In genomic region chr10:42934842-42935241, GRCh38 we compare ENCODE assay signal across 20 cellular contexts.
DNase-seq lines count a peak whose midpoint lies in the region; ATAC-seq, FAIRE-seq and TF ChIP-seq lines count a peak whose summit lies in the region.
"Had no signal": no experiment of that assay in that cellular context is flagged by ENCODE, and none has a peak within 500 bp of the region (broad histone marks: within the 10 kb centered on the region; RNA-seq: fewer than 3 reads in every experiment).

No MANE protein-coding gene starts in this region.

- in situ Hi-C loops in K562 (cut with MboI): no loop called here

- 0% methylated on average over 3 of the region's 3 CpGs for WGBS in K562 (ENCODE audit: insufficient coverage, low coverage, missing lambda C conversion rate)
- 86% methylated on average over 3 of the region's 3 CpGs; no CpG with 5 or more reads in 1 of the 2 donors for WGBS in gastroesophageal sphincter (ENCODE audit: low coverage in 1 of 2), 2 donors

- no peaks in the 10 kb centered on the region for H3K9me3 ChIP-seq in K562 (replicated peaks; ENCODE audit: control insufficient read depth, insufficient read depth, low read depth, low read length)
- no peaks in the 10 kb centered on the region for H3K9me3 ChIP-seq in gastroesophageal sphincter
- H3K9me3 ChIP-seq: BE2C had no signal

- H3K27me3 ChIP-seq in GM23338 (ENCODE audit: insufficient read depth): peaks cover 27% of the 10 kb centered on the region
- peaks cover 0 to 51% of the 10 kb centered on the region in 2 experiments; a peak in 2 of 5 replicates for H3K27me3 ChIP-seq in K562 (ENCODE audit: control insufficient read depth in 2 of 2, insufficient read depth in 2 of 2, low read length in 2 of 2)
- H3K27me3 ChIP-seq in gastroesophageal sphincter: peaks cover 88% of the 10 kb centered on the region
- H3K27me3 ChIP-seq in H7 (ENCODE audit: control insufficient read depth, insufficient read depth, low read length): peaks cover 27% of the 10 kb centered on the region
- H3K27me3 ChIP-seq: BE2C had no signal

- H3K4me2 ChIP-seq in GM23338: no peak overlapping the region
- H3K4me2 ChIP-seq in K562 (ENCODE audit: insufficient read depth, low read length): no peak overlapping the region

- H3K4me1 Mint-ChIP-seq in activated naive CD8-positive, alpha-beta T cell (ENCODE audit: low read depth): peaks cover 14% of the 10 kb centered on the region
- H3K4me1 Mint-ChIP-seq in activated naive CD8-positive, alpha-beta T cell treated with anti-CD3 and anti-CD28 coated beads for 36 hours: peaks cover 10% of the 10 kb centered on the region
- H3K4me1 Mint-ChIP-seq in GM23338: peaks cover 11% of the 10 kb centered on the region
- H3K4me1 Mint-ChIP-seq in naive thymus-derived CD8-positive, alpha-beta T cell: peaks cover 10 to 26% (median 18%) of the 10 kb centered on the region in 4 donors

- H3K4me3 ChIP-seq in GM23338 (no peak overlapping the region), K562 (no peak overlapping the region), gastroesophageal sphincter (no peak overlapping the region), H7 (ENCODE audit: insufficient read depth, low read depth, low read length) (no peak overlapping the region)
- H3K4me3 ChIP-seq: SK-N-MC had no signal

- no peak overlapping the region for H3K27ac ChIP-seq in GM23338 (ENCODE audit: low read depth)
- no peak overlapping the region for H3K27ac ChIP-seq in K562 (ENCODE audit: extremely low read depth, low read depth, low read length)
- no peak overlapping the region for H3K27ac ChIP-seq in gastroesophageal sphincter
- H3K27ac ChIP-seq: SK-N-MC had no signal

- H4K20me1 ChIP-seq in GM23338 (replicated peaks; ENCODE audit: insufficient read depth) (no peaks in the 10 kb centered on the region), K562 (replicated peaks; ENCODE audit: control insufficient read depth, insufficient read depth, low read length) (no peaks in the 10 kb centered on the region; the same call in 1 of the 2 replicates)

- BruUV-seq in K562 (replicated peaks; lab: Mats Ljungman, UMichigan): no TSS peak

- H3K9me3 Mint-ChIP-seq in activated naive CD8-positive, alpha-beta T cell (ENCODE audit: low read depth): no peaks in the 10 kb centered on the region
- H3K9me3 Mint-ChIP-seq in activated naive CD8-positive, alpha-beta T cell treated with anti-CD3 and anti-CD28 coated beads for 36 hours: no peaks in the 10 kb centered on the region
- no peaks in the 10 kb centered on the region; the same call in 1 of the 3 replicates for H3K9me3 Mint-ChIP-seq in GM23338
- no peaks in the 10 kb centered on the region for H3K9me3 Mint-ChIP-seq in naive thymus-derived CD8-positive, alpha-beta T cell

- H3K4me1 ChIP-seq in GM23338 (ENCODE audit: insufficient read depth) (no peaks in the 10 kb centered on the region; the same call in 1 of the 2 replicates), K562 (replicated peaks in 1 of 2; ENCODE audit: control insufficient read depth in 2 of 2, insufficient read depth in 2 of 2, low read length in 2 of 2) (peaks cover 0 to 14% of the 10 kb centered on the region in 2 experiments; a peak in 1 of 5 replicates), gastroesophageal sphincter (peaks cover 0 to 20% (median 9%) of the 10 kb centered on the region in 3 donors)

- peak overlapping the region; percentile 69 for H3K4me3 Mint-ChIP-seq in activated naive CD8-positive, alpha-beta T cell
- no peak overlapping the region for H3K4me3 Mint-ChIP-seq in activated naive CD8-positive, alpha-beta T cell treated with anti-CD3 and anti-CD28 coated beads for 36 hours
- H3K4me3 Mint-ChIP-seq in GM23338: peak overlapping the region; percentile 27; the same call in 1 of the 3 replicates
- H3K4me3 Mint-ChIP-seq in naive thymus-derived CD8-positive, alpha-beta T cell: peak overlapping the region in 9 of 10 donors; percentile 48 to 93 (median 92)

- ATAC-seq in GM23338: no peak
- no peak for ATAC-seq in K562
- ATAC-seq in naive thymus-derived CD8-positive, alpha-beta T cell: no peak
- no peak for ATAC-seq in gastroesophageal sphincter
- ATAC-seq: HCT116 had no signal

- H3K9ac ChIP-seq in K562 (ENCODE audit: insufficient read depth in 1 of 2, low read depth in 2 of 2, low read length in 2 of 2): no peak overlapping the region

- no peak overlapping the region for H3K27ac Mint-ChIP-seq in activated naive CD8-positive, alpha-beta T cell
- no peak overlapping the region for H3K27ac Mint-ChIP-seq in activated naive CD8-positive, alpha-beta T cell treated with anti-CD3 and anti-CD28 coated beads for 36 hours
- H3K27ac Mint-ChIP-seq in GM23338: no peak overlapping the region
- H3K27ac Mint-ChIP-seq in naive thymus-derived CD8-positive, alpha-beta T cell: peak overlapping the region in 9 of 10 donors; percentile 25 to 95 (median 88)

- H3F3A ChIP-seq in GM23338 (replicated peaks; ENCODE audit: low read depth): no peaks in the 10 kb centered on the region

- no peaks in the 10 kb centered on the region for H3K9me2 ChIP-seq in GM23338 (ENCODE audit: insufficient read depth)

- no peaks in the 10 kb centered on the region for H3K9me1 ChIP-seq in K562 (ENCODE audit: control insufficient read depth, insufficient read depth, low read length)

- CTCF ChIA-PET in K562 (lab: Yijun Ruan, JAX; ENCODE audit: low intra/inter-chr PET ratio): no interaction called here

- no peak for TF ChIP-seq CTCF in GM23338 (conservative IDR thresholded peaks at IDR 0.05; ENCODE audit: low read depth in 2 of 2)
- no peak for TF ChIP-seq CTCF in K562 (IDR thresholded peaks at IDR 0.05 in 2 of 3, conservative IDR thresholded peaks at IDR 0.05 in 1 of 3; ENCODE audit: insufficient read depth in 2 of 3, low read depth in 1 of 3, low read length in 3 of 3)
- TF ChIP-seq CTCF in gastroesophageal sphincter (IDR thresholded peaks at IDR 0.05): no peak

- H3K79me2 ChIP-seq in GM23338 (replicated peaks; ENCODE audit: insufficient read depth) (no peaks in the 10 kb centered on the region), K562 (ENCODE audit: control insufficient read depth, insufficient read depth, low read length) (no peaks in the 10 kb centered on the region)

- TF ChIP-seq POLR2A in K562 (conservative IDR thresholded peaks at IDR 0.05) (no peak), gastroesophageal sphincter (IDR thresholded peaks at IDR 0.05) (no peak)

- no peak for TF ChIP-seq RAD21 in K562 (CRISPR knock-in tag; conservative IDR thresholded peaks at IDR 0.05 in 1 of 2, IDR thresholded peaks at IDR 0.05 in 1 of 2)

- H3K27me3 Mint-ChIP-seq in activated naive CD8-positive, alpha-beta T cell: no peaks in the 10 kb centered on the region
- H3K27me3 Mint-ChIP-seq in activated naive CD8-positive, alpha-beta T cell treated with anti-CD3 and anti-CD28 coated beads for 36 hours: peaks cover 10% of the 10 kb centered on the region
- H3K27me3 Mint-ChIP-seq in GM23338 (ENCODE audit: insufficient read depth, low read depth, poor library complexity): peaks cover 41% of the 10 kb centered on the region
- H3K27me3 Mint-ChIP-seq in naive thymus-derived CD8-positive, alpha-beta T cell: peaks cover 2 to 32% (median 8%) of the 10 kb centered on the region in 5 donors

- DNase-seq in activated naive CD8-positive, alpha-beta T cell treated with anti-CD3 and anti-CD28 coated beads for 36 hours: no peak
- no peak for DNase-seq in GM23338 (ENCODE audit: low spot score)
- no peak for DNase-seq in K562 (ENCODE audit: extremely low read depth in 1 of 4, low spot score in 3 of 4)
- DNase-seq in naive thymus-derived CD8-positive, alpha-beta T cell: no peak
- DNase-seq in NCI-H1694 (lab: John Stamatoyannopoulos, UW): no peak
- no peak for DNase-seq in H7
- DNase-seq: BE2C, DND-41, MV-4-11, NCI-H187, NCI-H2107, NCI-H226, NCI-H524, NCI-H82, OCI-M1 had no signal

- FAIRE-seq in K562 (lab: Jason Lieb, UNC): no peak
- FAIRE-seq: A204.1 had no signal

- H2AFZ ChIP-seq in GM23338 (no peak overlapping the region), K562 (ENCODE audit: low read depth, low read length) (no peak overlapping the region)

- H3K36me3 ChIP-seq in GM23338 (ENCODE audit: insufficient read depth): no peaks in the 10 kb centered on the region
- H3K36me3 ChIP-seq in K562 (ENCODE audit: control insufficient read depth, insufficient read depth, low read length): no peaks in the 10 kb centered on the region
- H3K36me3 ChIP-seq in gastroesophageal sphincter: no peaks in the 10 kb centered on the region
- H3K36me3 ChIP-seq in H7 (replicated peaks; ENCODE audit: control insufficient read depth, insufficient read depth, low read length): no peaks in the 10 kb centered on the region
- H3K36me3 ChIP-seq: BE2C had no signal

- POLR2A ChIA-PET in K562 (lab: Yijun Ruan, JAX): interaction anchor here (2.3 kb wide), 1 partner anchor 18 kb away, joined by 8 read pairs; no protein-coding TSS in a partner anchor
- POLR2A ChIA-PET in naive thymus-derived CD8-positive, alpha-beta T cell (lab: Charles Lee): no interaction called here

- intact Hi-C loops in K562 (cut with micrococcal nuclease): no loop called here

- TF ChIP-seq EP300 in K562 (IDR thresholded peaks at IDR 0.05; ENCODE audit: low read length) (no peak), gastroesophageal sphincter (IDR thresholded peaks at IDR 0.05) (no peak)

- no peaks in the 10 kb centered on the region for H3K36me3 Mint-ChIP-seq in activated naive CD8-positive, alpha-beta T cell
- no peaks in the 10 kb centered on the region for H3K36me3 Mint-ChIP-seq in activated naive CD8-positive, alpha-beta T cell treated with anti-CD3 and anti-CD28 coated beads for 36 hours
- H3K36me3 Mint-ChIP-seq in GM23338 (ENCODE audit: low read depth): no peaks in the 10 kb centered on the region
- H3K36me3 Mint-ChIP-seq in naive thymus-derived CD8-positive, alpha-beta T cell: peaks cover 0 to 3% (median 0%) of the 10 kb centered on the region in 3 donors

TF ChIP-seq in GM23338, 12 proteins besides CTCF, POLR2A, EP300 and RAD21 (continues in another document):
- TF ChIP-seq NANOG (IDR thresholded peaks at IDR 0.05; ENCODE audit: borderline replicate concordance): no peak

TF ChIP-seq in K562, 482 proteins besides CTCF, POLR2A, EP300 and RAD21:
- TF ChIP-seq CEBPB (tag; IDR thresholded peaks at IDR 0.05): peak; percentile 88
- TF ChIP-seq CEBPG (CRISPR knock-in tag; IDR thresholded peaks at IDR 0.05): no peak
- TF ChIP-seq CEBPG (tag; conservative IDR thresholded peaks at IDR 0.05 in 1 of 2, IDR thresholded peaks at IDR 0.05 in 1 of 2): peak; percentile 71 to 79
- TF ChIP-seq ETV1 (tag; conservative IDR thresholded peaks at IDR 0.05; ENCODE audit: low read depth): peak; percentile 42; the same call in 1 of the 2 replicates
- no peak for TF ChIP-seq MYBL2 (IDR thresholded peaks at IDR 0.05; ENCODE audit: low read depth)
- TF ChIP-seq MYBL2 (CRISPR knock-in tag; IDR thresholded peaks at IDR 0.05; ENCODE audit: borderline replicate concordance): no peak

Comparison
In these comparisons a context has a peak if more than half of its experiments do, and no peak if none do; other contexts are left out.
1. H3K27ac Mint-ChIP-seq: peak in naive thymus-derived CD8-positive, alpha-beta T cell (9 of 10); none in activated naive CD8-positive, alpha-beta T cell (single experiment), activated naive CD8-positive, alpha-beta T cell treated with anti-CD3 and anti-CD28 coated beads for 36 hours (single experiment) and GM23338 (single experiment).